ENCODE assay signal across 1 cellular context in the genomic region with DNA sequence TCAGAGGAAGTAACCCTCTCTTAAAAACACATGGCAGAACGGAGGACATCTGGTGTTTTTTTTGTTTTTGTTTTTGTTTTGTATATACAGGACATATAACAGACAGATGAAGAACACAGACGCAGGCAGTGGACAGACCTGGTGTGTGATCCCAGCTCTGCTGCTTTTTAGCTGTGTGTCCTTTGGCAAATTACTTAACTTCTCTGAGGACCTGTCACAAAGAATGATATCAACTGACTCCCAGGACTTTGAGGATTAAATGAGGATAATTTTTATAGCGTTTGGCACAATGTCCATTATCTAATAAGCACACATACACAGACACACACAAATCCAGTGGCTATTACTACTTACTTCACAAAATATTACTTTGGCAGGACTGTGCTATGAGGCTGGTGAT.
TF ChIP-seq lines count a peak whose summit lies in the region.

No MANE protein-coding gene starts in this region.

TF ChIP-seq in K562, 482 proteins besides CTCF, POLR2A, EP300 and RAD21:
- TF ChIP-seq RBM25 (IDR thresholded peaks at IDR 0.05; ENCODE audit: low read depth, low read length, severe bottlenecking), result peak; percentile 54
- TF ChIP-seq SMARCA4 (IDR thresholded peaks at IDR 0.05), result no peak
- TF ChIP-seq ZFP36 (IDR thresholded peaks at IDR 0.05; ENCODE audit: low read depth, low read length, partially characterized antibody), result peak; percentile 13
TF ChIP-seq in K562: peak in this region for 2.
